Comparison of ENCODE assay signal across 13 cellular contexts in genomic region chr10:126584836-126585235, GRCh38.
DNase-seq lines count a peak whose midpoint lies in the region; ATAC-seq, FAIRE-seq and TF ChIP-seq lines count a peak whose summit lies in the region.
"Had no signal": no experiment of that assay in that cellular context is flagged by ENCODE, and none has a peak within 500 bp of the region (broad histone marks: within the 10 kb centered on the region; RNA-seq: fewer than 3 reads in every experiment).

No MANE protein-coding gene starts in this region.

- no peak overlapping the region for H2BK120ac ChIP-seq in mesendoderm (ENCODE audit: low read depth, low read length)

- peaks cover 8% of the 10 kb centered on the region for H3K4me1 ChIP-seq in mesendoderm (ENCODE audit: control insufficient read depth, low read depth, low read length)
- H3K4me1 ChIP-seq: BLaER1 treated with 17β-estradiol and CSF1 and Interleukin-3, amounts not matched to agents 10 nM and 100 nM had no signal

- no peak for FAIRE-seq in H54 (lab: Jason Lieb, UNC)

- TF ChIP-seq POLR2A in H54 (IDR thresholded peaks at IDR 0.05; ENCODE audit: low read depth, low read length): no peak

- no peaks in the 10 kb centered on the region for H3K79me2 ChIP-seq in mesendoderm (ENCODE audit: control insufficient read depth, insufficient read depth, low read length)

- H4K5ac ChIP-seq in mesendoderm (ENCODE audit: low read length): no peak overlapping the region

- no peaks in the 10 kb centered on the region for H3K36me3 ChIP-seq in mesendoderm (ENCODE audit: control insufficient read depth, insufficient read depth, low read length)
- H3K36me3 ChIP-seq: BLaER1 treated with 17β-estradiol and CSF1 and Interleukin-3, amounts not matched to agents 10 nM and 100 nM had no signal

- H2BK15ac ChIP-seq in mesendoderm (replicated peaks; ENCODE audit: low read depth): no peak overlapping the region

- H3K4me2 ChIP-seq in mesendoderm (ENCODE audit: low read length): no peak overlapping the region
- H3K4me2 ChIP-seq: BLaER1 treated with 17β-estradiol and CSF1 and Interleukin-3, amounts not matched to agents 10 nM and 100 nM had no signal

- H3K23ac ChIP-seq in mesendoderm (ENCODE audit: low read length): no peak overlapping the region

- H3K4me3 ChIP-seq in mesendoderm (ENCODE audit: low read length): no peak overlapping the region
- H3K4me3 ChIP-seq: BLaER1 treated with 17β-estradiol and CSF1 and Interleukin-3, amounts not matched to agents 10 nM and 100 nM; GM23248 had no signal

- H3K27me3 ChIP-seq in mesendoderm (ENCODE audit: insufficient read depth, low read length, poor library complexity): no peaks in the 10 kb centered on the region
- H3K27me3 ChIP-seq: BLaER1 treated with 17β-estradiol and CSF1 and Interleukin-3, amounts not matched to agents 10 nM and 100 nM had no signal

- no CpG with 5 or more reads among the region's 3 CpGs for WGBS in mesendoderm (ENCODE audit: extremely low coverage, insufficient coverage, low lambda C conversion rate)

- H3K9ac ChIP-seq in mesendoderm (ENCODE audit: low read length): no peak overlapping the region
- H3K9ac ChIP-seq: BLaER1 treated with 17β-estradiol and CSF1 and Interleukin-3, amounts not matched to agents 10 nM and 100 nM; GM23248 had no signal

- no peak overlapping the region for H3K18ac ChIP-seq in mesendoderm (ENCODE audit: low read length)

- H4K8ac ChIP-seq in mesendoderm (ENCODE audit: low read depth, low read length): no peak overlapping the region

- H2AK5ac ChIP-seq in mesendoderm (ENCODE audit: low read length): no peak overlapping the region

- DNase-seq in NCI-H510A treated with DMSO at 0.1 percent for 48 hours (lab: John Stamatoyannopoulos, UW): peak; percentile 5
- DNase-seq in NCI-H510A (lab: John Stamatoyannopoulos, UW): no peak
- peak; percentile 71 for DNase-seq in NCI-H146 treated with DMSO at 0.1 percent for 48 hours (lab: John Stamatoyannopoulos, UW; ENCODE audit: unreplicated experiment)
- no peak for DNase-seq in mesendoderm
- DNase-seq in H54 (ENCODE audit: insufficient read length, low spot score): no peak
- DNase-seq: 8988T; CD4-positive, CD25-positive, alpha-beta regulatory T cell; GM23248 had no signal

- H3K56ac ChIP-seq in mesendoderm (ENCODE audit: low read length): peak overlapping the region; percentile 67

- H3K79me1 ChIP-seq in mesendoderm (ENCODE audit: low read length): no peaks in the 10 kb centered on the region

- H2BK5ac ChIP-seq in mesendoderm (ENCODE audit: low read length): no peak overlapping the region

- H3K4ac ChIP-seq in mesendoderm (ENCODE audit: low read depth, low read length): no peak overlapping the region

- H3K27ac ChIP-seq in mesendoderm (ENCODE audit: low read depth, low read length): no peak overlapping the region
- H3K27ac ChIP-seq: BLaER1 treated with 17β-estradiol and CSF1 and Interleukin-3, amounts not matched to agents 10 nM and 100 nM; GM23248; HL-60 had no signal

- ATAC-seq in GM21737 (IDR thresholded peaks at IDR 0.05; ENCODE audit: unreplicated experiment) (no peak), GM19023 (IDR thresholded peaks at IDR 0.05; ENCODE audit: unreplicated experiment) (no peak)
- ATAC-seq: HCT116 had no signal

Comparison
In these comparisons a context has a peak if more than half of its experiments do, and no peak if none do; other contexts are left out.
1. DNase-seq: peak in NCI-H510A treated with DMSO at 0.1 percent for 48 hours (single experiment) and NCI-H146 treated with DMSO at 0.1 percent for 48 hours (single experiment); none in NCI-H510A (single experiment), mesendoderm (single experiment) and H54 (single experiment).